In genomic region chr3:71087109-71088018, GRCh38 we compare ENCODE assay signal across 8 cellular contexts.
A peak's percentile ranks its signal among the peaks of the same experiment; 100 is the strongest.
DNase-seq lines count a peak whose midpoint lies in the region; ATAC-seq and TF ChIP-seq lines count a peak whose summit lies in the region.

No MANE protein-coding gene starts in this region.

- DNase-seq in SJSA1 (ENCODE audit: low read depth in 1 of 2, low spot score in 2 of 2) = peak; percentile 49
- peak; percentile 74 for DNase-seq in fibroblast of pulmonary artery (ENCODE audit: low read depth)
- no peak for DNase-seq in NCI-H748 (lab: John Stamatoyannopoulos, UW; ENCODE audit: unreplicated experiment)
- DNase-seq in NCI-H1105 (lab: John Stamatoyannopoulos, UW) = no peak
- no peak for DNase-seq in COLO668 (lab: John Stamatoyannopoulos, UW; ENCODE audit: unreplicated experiment)
- no peak for DNase-seq in stimulated activated CD4-positive, alpha-beta T cell treated with anti-CD3 and anti-CD28 coated beads, Interleukin-4, amount 100 ng/mL, for 1 hour

- no peaks in the 10 kb centered on the region for H3K9me3 ChIP-seq in SJSA1 (replicated peaks)

- H3K4me3 ChIP-seq in SJSA1 (no peak overlapping the region), fibroblast of pulmonary artery (replicated peaks; ENCODE audit: low read depth, low read length) (no peak overlapping the region)

- peak overlapping the region; percentile 27 for H3K27ac ChIP-seq in SJSA1

- peaks cover 53% of the 10 kb centered on the region for H3K4me1 ChIP-seq in SJSA1 (replicated peaks)

- peak; percentile 94 for ATAC-seq in GM18867 (IDR thresholded peaks at IDR 0.05; ENCODE audit: unreplicated experiment)
- ATAC-seq in HG02678 (IDR thresholded peaks at IDR 0.05; ENCODE audit: unreplicated experiment) = peak; percentile 88

- no peak for TF ChIP-seq CTCF in fibroblast of pulmonary artery (IDR thresholded peaks at IDR 0.05; ENCODE audit: low read length, missing control alignments)

- H3K27me3 ChIP-seq in SJSA1 (replicated peaks) = no peaks in the 10 kb centered on the region

- no peaks in the 10 kb centered on the region; the same call in 1 of the 2 replicates for H3K36me3 ChIP-seq in SJSA1

Comparison
In these comparisons a context has a peak if more than half of its experiments do, and no peak if none do; other contexts are left out.
1. DNase-seq: peak in SJSA1 (2 of 2) and fibroblast of pulmonary artery (single experiment); none in NCI-H748 (single experiment), NCI-H1105 (single experiment), COLO668 (single experiment) and stimulated activated CD4-positive, alpha-beta T cell treated with anti-CD3 and anti-CD28 coated beads, Interleukin-4, amount 100 ng/mL, for 1 hour (single experiment).